In the genomic region with DNA sequence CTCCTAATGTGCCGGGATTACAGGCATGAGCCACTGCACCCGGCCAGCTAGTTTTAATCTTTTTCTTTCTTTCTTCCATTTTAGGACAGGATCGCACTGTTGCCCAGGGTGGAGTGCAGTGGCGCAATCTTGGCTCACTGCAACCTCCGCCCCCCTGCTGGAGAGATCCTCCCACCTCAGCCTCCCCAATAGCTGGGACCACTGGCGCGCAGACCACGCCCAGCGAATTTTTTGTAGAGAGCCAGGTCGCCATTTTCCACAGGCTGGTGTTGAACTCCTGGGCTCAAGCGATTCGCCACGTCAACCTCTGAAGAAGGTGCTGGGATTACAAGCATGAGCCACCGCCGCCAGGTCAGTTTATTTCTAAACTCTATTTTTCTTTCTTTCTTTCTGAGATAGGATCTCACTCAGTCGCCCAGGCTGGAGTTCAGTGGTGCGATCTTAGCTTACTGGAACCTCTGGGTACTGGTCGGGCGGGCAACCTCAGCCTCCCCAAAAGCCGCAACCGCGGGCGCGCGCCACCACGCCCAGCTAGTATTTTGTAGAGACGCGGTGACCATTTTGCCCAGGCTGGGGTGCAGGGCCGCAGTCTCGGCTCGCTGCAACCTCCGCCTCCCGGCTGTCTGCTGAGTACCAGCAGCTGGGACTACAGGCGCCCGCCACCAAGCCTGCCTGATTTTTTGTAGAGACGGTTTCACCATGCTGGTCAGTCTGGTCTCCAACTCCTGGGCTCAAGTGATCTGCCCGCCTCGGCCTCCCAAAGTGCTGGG, we compare ENCODE assay signal across 32 cellular contexts. TPM values are rescaled to one million over a fixed set of nuclear protein-coding genes. Genes with fewer than 3 reads are reported as not detected.
"Had no signal": no experiment of that assay in that cellular context is flagged by ENCODE, and none has a peak within 500 bp of the region (broad histone marks: within the 10 kb centered on the region; RNA-seq: fewer than 3 reads in every experiment).

No MANE protein-coding gene starts in this region.

- H3K27ac Mint-ChIP-seq: activated CD4-positive, alpha-beta memory T cell treated with anti-CD3 and anti-CD28 coated beads for 36 hours; activated CD4-positive, alpha-beta T cell treated with anti-CD3 and anti-CD28 coated beads for 36 hours; activated CD4-positive, alpha-beta T cell treated with anti-CD3 and anti-CD28 coated beads, Interleukin-2, amount 10 ng/mL, durations not matched to agents 24 days and 14 days; activated naive CD4-positive, alpha-beta T cell treated with anti-CD3 and anti-CD28 coated beads, Interleukin-2, amount 50 U/mL, for 72 hours; activated naive CD8-positive, alpha-beta T cell treated with anti-CD3 and anti-CD28 coated beads, Interleukin-2, amount 10 ng/mL, durations not matched to agents 7 days and 5 days; activated T-helper 17 cell treated with anti-CD3 and anti-CD28 coated beads, Interleukin-2, amount 50 U/mL, for 72 hours; brain had no signal

- H3K4me1 ChIP-seq: ascending aorta, breast epithelium, colonic mucosa, foreskin keratinocyte had no signal

- H3K9me3 ChIP-seq: ascending aorta, colonic mucosa, gastrocnemius medialis had no signal

- H3K9me3 Mint-ChIP-seq: activated CD4-positive, alpha-beta memory T cell treated with anti-CD3 and anti-CD28 coated beads for 36 hours; activated CD4-positive, alpha-beta T cell treated with anti-CD3 and anti-CD28 coated beads, Interleukin-2, amount 10 ng/mL, durations not matched to agents 24 days and 14 days; activated naive CD4-positive, alpha-beta T cell treated with anti-CD3 and anti-CD28 coated beads, Interleukin-2, amount 50 U/mL, for 72 hours; activated naive CD8-positive, alpha-beta T cell treated with anti-CD3 and anti-CD28 coated beads, Interleukin-2, amount 10 ng/mL, durations not matched to agents 7 days and 5 days; activated T-cell treated with anti-CD3 and anti-CD28 coated beads, Interleukin-2, amount 50 U/mL, for 4 hours; activated T-helper 17 cell treated with anti-CD3 and anti-CD28 coated beads, Interleukin-2, amount 50 U/mL, for 72 hours had no signal

- H3K4me3 ChIP-seq: ascending aorta, breast epithelium, cardiac muscle cell, colonic mucosa, esophagus squamous epithelium, gastrocnemius medialis, heart left ventricle had no signal

- H3K36me3 Mint-ChIP-seq: activated naive CD4-positive, alpha-beta T cell treated with anti-CD3 and anti-CD28 coated beads, Interleukin-2, amount 50 U/mL, for 72 hours; activated naive CD8-positive, alpha-beta T cell treated with anti-CD3 and anti-CD28 coated beads, Interleukin-2, amount 10 ng/mL, durations not matched to agents 7 days and 5 days had no signal

- H3K27me3 ChIP-seq: ascending aorta, cardiac muscle cell had no signal

- H3K27ac ChIP-seq: ascending aorta, breast epithelium, cardiac muscle cell, colonic mucosa, epithelial cell of prostate, esophagus squamous epithelium, foreskin keratinocyte, gastrocnemius medialis, heart left ventricle had no signal

- H3K36me3 ChIP-seq: ascending aorta, breast epithelium, cardiac muscle cell, colonic mucosa, esophagus squamous epithelium, gastrocnemius medialis, heart left ventricle had no signal

- H3K4me3 Mint-ChIP-seq: activated CD4-positive, alpha-beta memory T cell treated with anti-CD3 and anti-CD28 coated beads for 36 hours; activated CD4-positive, alpha-beta T cell treated with anti-CD3 and anti-CD28 coated beads for 36 hours; activated CD4-positive, alpha-beta T cell treated with anti-CD3 and anti-CD28 coated beads, Interleukin-2, amount 10 ng/mL, durations not matched to agents 24 days and 14 days; activated naive CD8-positive, alpha-beta T cell treated with anti-CD3 and anti-CD28 coated beads, Interleukin-2, amount 10 ng/mL, durations not matched to agents 7 days and 5 days; activated T-cell treated with anti-CD3 and anti-CD28 coated beads, Interleukin-2, amount 50 U/mL, for 4 hours; activated T-helper 17 cell treated with anti-CD3 and anti-CD28 coated beads, Interleukin-2, amount 50 U/mL, for 72 hours; brain had no signal

- DNase-seq: activated CD4-positive, alpha-beta memory T cell treated with anti-CD3 and anti-CD28 coated beads for 36 hours; activated CD4-positive, alpha-beta T cell treated with anti-CD3 and anti-CD28 coated beads for 36 hours; activated CD4-positive, alpha-beta T cell treated with anti-CD3 and anti-CD28 coated beads, Interleukin-2, amount 10 ng/mL, durations not matched to agents 24 days and 14 days; activated CD4-positive, CD25-positive, alpha-beta regulatory T cell; activated CD4-positive, CD25-positive, alpha-beta regulatory T cell treated with anti-CD3 and anti-CD28 coated beads, Interleukin-2, amount 50 U/mL, for 72 hours; activated CD8-positive, alpha-beta memory T cell treated with anti-CD3 and anti-CD28 coated beads for 24 hours; activated effector memory CD4-positive, alpha-beta T cell treated with Interleukin-2 at 50 U/mL for 16 hours; activated gamma-delta T cell treated with Interleukin-2 at 50 U/mL for 16 hours; activated naive CD4-positive, alpha-beta T cell treated with Interleukin-2 at 50 U/mL for 16 hours; activated naive CD8-positive, alpha-beta T cell treated with anti-CD3 and anti-CD28 coated beads, Interleukin-2, amount 10 ng/mL, durations not matched to agents 7 days and 5 days; activated T-cell treated with anti-CD3 and anti-CD28 coated beads, Interleukin-2, amount 50 U/mL, for 4 hours; central memory CD4-positive, alpha-beta T cell; cerebellar nuclear complex; colonic mucosa; effector CD8-positive, alpha-beta T cell; esophagus squamous epithelium; foreskin keratinocyte; gastrocnemius medialis; glutamatergic neuron; heart left ventricle; T-helper 2 cell had no signal

- H3K4me1 Mint-ChIP-seq: activated T-helper 17 cell treated with anti-CD3 and anti-CD28 coated beads, Interleukin-2, amount 50 U/mL, for 72 hours had no signal

- ATAC-seq: activated CD4-positive, alpha-beta T cell treated with anti-CD3 and anti-CD28 coated beads for 36 hours; activated naive CD4-positive, alpha-beta T cell treated with anti-CD3 and anti-CD28 coated beads, Interleukin-2, amount 50 U/mL, for 72 hours; activated T-cell treated with anti-CD3 and anti-CD28 coated beads, Interleukin-2, amount 50 U/mL, for 4 hours; activated T-helper 17 cell treated with anti-CD3 and anti-CD28 coated beads, Interleukin-2, amount 50 U/mL, for 72 hours; foreskin keratinocyte; gastrocnemius medialis; heart left ventricle had no signal

RNA-seq across cellular contexts. Expression of gene LIN28B, which starts 20.0 kb away (rescaled TPM):
- total RNA-seq: activated CD4-positive, alpha-beta memory T cell treated with anti-CD3 and anti-CD28 coated beads for 36 hours; activated CD4-positive, alpha-beta T cell treated with anti-CD3 and anti-CD28 coated beads for 36 hours; activated CD4-positive, alpha-beta T cell treated with anti-CD3 and anti-CD28 coated beads, Interleukin-2, amount 10 ng/mL, durations not matched to agents 24 days and 14 days; activated naive CD4-positive, alpha-beta T cell treated with anti-CD3 and anti-CD28 coated beads, Interleukin-2, amount 50 U/mL, for 72 hours; activated naive CD8-positive, alpha-beta T cell treated with anti-CD3 and anti-CD28 coated beads, Interleukin-2, amount 10 ng/mL, durations not matched to agents 7 days and 5 days; activated T-helper 17 cell treated with anti-CD3 and anti-CD28 coated beads, Interleukin-2, amount 50 U/mL, for 72 hours; ascending aorta; breast epithelium; endothelial cell of umbilical vein; esophagus squamous epithelium; fibroblast of lung; foreskin keratinocyte; gastrocnemius medialis; heart left ventricle; T-helper 1 cell treated with Interleukin-12 subunit alpha and Interleukin-12 subunit beta and Interleukin-4 antibody, amounts not matched to agents 30 ng/mL and 1 ng/mL, for 36 hours had no signal
- polyA plus RNA-seq: endothelial cell of umbilical vein, esophagus, fibroblast of lung, foreskin keratinocyte, heart left ventricle had no signal
